ENCODE assay signal across 27 cellular contexts in genomic region chr3:127193775-127194174, GRCh38. TPM values are rescaled to one million over a fixed set of nuclear protein-coding genes. Genes with fewer than 3 reads are reported as not detected.
"Had no signal": no experiment of that assay in that cellular context is flagged by ENCODE, and none has a peak within 500 bp of the region (broad histone marks: within the 10 kb centered on the region; RNA-seq: fewer than 3 reads in every experiment).

No MANE protein-coding gene starts in this region.

- H3K4me1 ChIP-seq: colonic mucosa, esophagus muscularis mucosa, esophagus squamous epithelium, foreskin keratinocyte, gastrocnemius medialis, gastroesophageal sphincter, heart left ventricle, heart right ventricle had no signal

- H3K79me2 ChIP-seq: hepatocyte had no signal

- H3K4me3 ChIP-seq: colonic mucosa, coronary artery, dorsolateral prefrontal cortex, esophagus muscularis mucosa, esophagus squamous epithelium, gastrocnemius medialis, gastroesophageal sphincter, heart left ventricle, heart right ventricle, hepatocyte had no signal

- H3K27me3 ChIP-seq: colonic mucosa, gastrocnemius medialis, hepatocyte had no signal

- DNase-seq: cortex of kidney; dermis blood vessel endothelial cell; dorsolateral prefrontal cortex; effector CD4-positive, alpha-beta T cell; effector CD8-positive, alpha-beta T cell; effector memory CD4-positive, alpha-beta T cell; effector memory CD8-positive, alpha-beta T cell; endodermal cell; erythroblast; esophagus squamous epithelium; foreskin fibroblast; foreskin keratinocyte; foreskin melanocyte; gastrocnemius medialis; glutamatergic neuron; heart left ventricle; heart right ventricle had no signal

- H3K27ac ChIP-seq: colonic mucosa, coronary artery, dorsolateral prefrontal cortex, epithelial cell of prostate, esophagus muscularis mucosa, esophagus squamous epithelium, foreskin keratinocyte, gastrocnemius medialis, gastroesophageal sphincter, heart left ventricle, heart right ventricle, hepatocyte had no signal

- H3K36me3 ChIP-seq: colonic mucosa, esophagus muscularis mucosa, esophagus squamous epithelium, gastrocnemius medialis, gastroesophageal sphincter, heart left ventricle, heart right ventricle had no signal

- H2AFZ ChIP-seq: hepatocyte had no signal

- H3K9me3 ChIP-seq: colonic mucosa, gastrocnemius medialis had no signal

- ATAC-seq: effector memory CD8-positive, alpha-beta T cell; esophagus mucosa; foreskin keratinocyte; gastrocnemius medialis; gastroesophageal sphincter; heart left ventricle; heart right ventricle had no signal

- H3K4me2 ChIP-seq: hepatocyte had no signal

RNA-seq across cellular contexts. Expression of gene PRR23E, which starts 0.8 kb away (rescaled TPM):
- polyA plus RNA-seq: endothelial cell of umbilical vein, esophagus, fibroblast of lung, foreskin keratinocyte, heart left ventricle, heart right ventricle, hepatocyte had no signal
